1 cellular context compared by ENCODE assay signal in the genomic region with DNA sequence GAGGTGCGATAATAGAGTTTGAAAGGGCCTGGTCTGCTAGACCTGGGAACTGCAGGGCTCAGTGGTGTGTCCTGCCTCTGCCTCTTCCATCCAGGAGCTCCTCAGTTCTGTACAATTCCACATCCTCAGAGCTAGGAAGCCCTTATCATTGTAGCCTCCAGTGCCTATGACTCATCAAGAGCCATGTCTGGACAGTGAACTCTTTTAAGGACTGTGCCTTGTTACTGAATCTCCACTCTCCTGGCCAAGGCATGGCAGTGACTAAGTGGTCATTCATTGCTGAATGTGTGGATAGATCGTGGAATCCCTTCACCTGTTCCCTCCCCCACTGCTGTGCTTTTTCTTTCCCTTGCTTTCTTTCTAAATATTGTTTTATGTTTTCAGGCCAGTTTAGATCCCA.
A peak's percentile ranks its signal among the peaks of the same experiment; 100 is the strongest.
TF ChIP-seq lines count a peak whose summit lies in the region.

No MANE protein-coding gene starts in this region.

TF ChIP-seq in K562, 482 proteins besides CTCF, POLR2A, EP300 and RAD21 (continues in another document):
- TF ChIP-seq ZNF75A (CRISPR knock-in tag; IDR thresholded peaks at IDR 0.05): no peak
- no peak for TF ChIP-seq CBX2 (IDR thresholded peaks at IDR 0.05; ENCODE audit: insufficient read depth, low read length, poor library complexity, severe bottlenecking)
- TF ChIP-seq, protein P1, sequence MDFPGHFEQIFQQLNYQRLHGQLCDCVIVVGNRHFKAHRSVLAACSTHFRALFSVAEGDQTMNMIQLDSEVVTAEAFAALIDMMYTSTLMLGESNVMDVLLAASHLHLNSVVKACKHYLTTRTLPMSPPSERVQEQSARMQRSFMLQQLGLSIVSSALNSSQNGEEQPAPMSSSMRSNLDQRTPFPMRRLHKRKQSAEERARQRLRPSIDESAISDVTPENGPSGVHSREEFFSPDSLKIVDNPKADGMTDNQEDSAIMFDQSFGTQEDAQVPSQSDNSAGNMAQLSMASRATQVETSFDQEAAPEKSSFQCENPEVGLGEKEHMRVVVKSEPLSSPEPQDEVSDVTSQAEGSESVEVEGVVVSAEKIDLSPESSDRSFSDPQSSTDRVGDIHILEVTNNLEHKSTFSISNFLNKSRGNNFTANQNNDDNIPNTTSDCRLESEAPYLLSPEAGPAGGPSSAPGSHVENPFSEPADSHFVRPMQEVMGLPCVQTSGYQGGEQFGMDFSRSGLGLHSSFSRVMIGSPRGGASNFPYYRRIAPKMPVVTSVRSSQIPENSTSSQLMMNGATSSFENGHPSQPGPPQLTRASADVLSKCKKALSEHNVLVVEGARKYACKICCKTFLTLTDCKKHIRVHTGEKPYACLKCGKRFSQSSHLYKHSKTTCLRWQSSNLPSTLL (IDR thresholded peaks at IDR 0.05): no peak
- TF ChIP-seq, protein P2, sequence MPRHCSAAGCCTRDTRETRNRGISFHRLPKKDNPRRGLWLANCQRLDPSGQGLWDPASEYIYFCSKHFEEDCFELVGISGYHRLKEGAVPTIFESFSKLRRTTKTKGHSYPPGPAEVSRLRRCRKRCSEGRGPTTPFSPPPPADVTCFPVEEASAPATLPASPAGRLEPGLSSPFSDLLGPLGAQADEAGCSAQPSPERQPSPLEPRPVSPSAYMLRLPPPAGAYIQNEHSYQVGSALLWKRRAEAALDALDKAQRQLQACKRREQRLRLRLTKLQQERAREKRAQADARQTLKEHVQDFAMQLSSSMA (CRISPR knock-in tag; IDR thresholded peaks at IDR 0.05): no peak
- TF ChIP-seq ZNF707 (CRISPR knock-in tag; conservative IDR thresholded peaks at IDR 0.05): no peak
- no peak for TF ChIP-seq ZBTB1 (CRISPR knock-in tag; IDR thresholded peaks at IDR 0.05; ENCODE audit: borderline replicate concordance, low read depth)
- no peak for TF ChIP-seq ZSCAN32 (CRISPR knock-in tag; IDR thresholded peaks at IDR 0.05)
- no peak for TF ChIP-seq GABPA (tag; conservative IDR thresholded peaks at IDR 0.05; ENCODE audit: low read depth)
- peak; percentile 96 for TF ChIP-seq JUND (IDR thresholded peaks at IDR 0.05; ENCODE audit: borderline replicate concordance, low read depth, low read length)
- peak; percentile 96 for TF ChIP-seq JUND (tag; IDR thresholded peaks at IDR 0.05; ENCODE audit: borderline replicate concordance, low read depth, low read length)
- TF ChIP-seq DPF2 (IDR thresholded peaks at IDR 0.05): peak; percentile 56; the same call in 1 of the 2 replicates
- TF ChIP-seq, protein P3, sequence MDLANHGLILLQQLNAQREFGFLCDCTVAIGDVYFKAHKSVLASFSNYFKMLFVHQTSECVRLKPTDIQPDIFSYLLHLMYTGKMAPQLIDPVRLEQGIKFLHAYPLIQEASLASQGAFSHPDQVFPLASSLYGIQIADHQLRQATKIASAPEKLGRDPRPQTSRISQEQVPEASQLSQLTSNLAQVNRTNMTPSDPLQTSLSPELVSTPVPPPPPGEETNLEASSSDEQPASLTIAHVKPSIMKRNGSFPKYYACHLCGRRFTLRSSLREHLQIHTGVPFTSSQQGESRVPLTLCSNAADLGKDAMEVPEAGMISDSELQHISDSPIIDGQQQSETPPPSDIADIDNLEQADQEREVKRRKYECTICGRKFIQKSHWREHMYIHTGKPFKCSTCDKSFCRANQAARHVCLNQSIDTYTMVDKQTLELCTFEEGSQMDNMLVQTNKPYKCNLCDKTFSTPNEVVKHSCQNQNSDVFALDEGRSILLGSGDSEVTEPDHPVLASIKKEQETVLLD (IDR thresholded peaks at IDR 0.05): no peak
- no peak for TF ChIP-seq BCOR (IDR thresholded peaks at IDR 0.05)
- no peak for TF ChIP-seq BRCA1 (IDR thresholded peaks at IDR 0.05)
- TF ChIP-seq BRCA1 (CRISPR knock-in tag; IDR thresholded peaks at IDR 0.05): no peak
- no peak for TF ChIP-seq ZNF408 (CRISPR knock-in tag; IDR thresholded peaks at IDR 0.05; ENCODE audit: low read depth)
- TF ChIP-seq NCOA6 (IDR thresholded peaks at IDR 0.05): no peak
- TF ChIP-seq SMARCA4 (IDR thresholded peaks at IDR 0.05): peak; percentile 62; the same call in 1 of the 2 replicates
- TF ChIP-seq ZNF224 (CRISPR knock-in tag; IDR thresholded peaks at IDR 0.05): no peak
- 0 out of 2 replicates have a peak, but pooled peaks have one; percentile 11 for TF ChIP-seq CREM (IDR thresholded peaks at IDR 0.05; ENCODE audit: low read depth)
- TF ChIP-seq, protein P4, sequence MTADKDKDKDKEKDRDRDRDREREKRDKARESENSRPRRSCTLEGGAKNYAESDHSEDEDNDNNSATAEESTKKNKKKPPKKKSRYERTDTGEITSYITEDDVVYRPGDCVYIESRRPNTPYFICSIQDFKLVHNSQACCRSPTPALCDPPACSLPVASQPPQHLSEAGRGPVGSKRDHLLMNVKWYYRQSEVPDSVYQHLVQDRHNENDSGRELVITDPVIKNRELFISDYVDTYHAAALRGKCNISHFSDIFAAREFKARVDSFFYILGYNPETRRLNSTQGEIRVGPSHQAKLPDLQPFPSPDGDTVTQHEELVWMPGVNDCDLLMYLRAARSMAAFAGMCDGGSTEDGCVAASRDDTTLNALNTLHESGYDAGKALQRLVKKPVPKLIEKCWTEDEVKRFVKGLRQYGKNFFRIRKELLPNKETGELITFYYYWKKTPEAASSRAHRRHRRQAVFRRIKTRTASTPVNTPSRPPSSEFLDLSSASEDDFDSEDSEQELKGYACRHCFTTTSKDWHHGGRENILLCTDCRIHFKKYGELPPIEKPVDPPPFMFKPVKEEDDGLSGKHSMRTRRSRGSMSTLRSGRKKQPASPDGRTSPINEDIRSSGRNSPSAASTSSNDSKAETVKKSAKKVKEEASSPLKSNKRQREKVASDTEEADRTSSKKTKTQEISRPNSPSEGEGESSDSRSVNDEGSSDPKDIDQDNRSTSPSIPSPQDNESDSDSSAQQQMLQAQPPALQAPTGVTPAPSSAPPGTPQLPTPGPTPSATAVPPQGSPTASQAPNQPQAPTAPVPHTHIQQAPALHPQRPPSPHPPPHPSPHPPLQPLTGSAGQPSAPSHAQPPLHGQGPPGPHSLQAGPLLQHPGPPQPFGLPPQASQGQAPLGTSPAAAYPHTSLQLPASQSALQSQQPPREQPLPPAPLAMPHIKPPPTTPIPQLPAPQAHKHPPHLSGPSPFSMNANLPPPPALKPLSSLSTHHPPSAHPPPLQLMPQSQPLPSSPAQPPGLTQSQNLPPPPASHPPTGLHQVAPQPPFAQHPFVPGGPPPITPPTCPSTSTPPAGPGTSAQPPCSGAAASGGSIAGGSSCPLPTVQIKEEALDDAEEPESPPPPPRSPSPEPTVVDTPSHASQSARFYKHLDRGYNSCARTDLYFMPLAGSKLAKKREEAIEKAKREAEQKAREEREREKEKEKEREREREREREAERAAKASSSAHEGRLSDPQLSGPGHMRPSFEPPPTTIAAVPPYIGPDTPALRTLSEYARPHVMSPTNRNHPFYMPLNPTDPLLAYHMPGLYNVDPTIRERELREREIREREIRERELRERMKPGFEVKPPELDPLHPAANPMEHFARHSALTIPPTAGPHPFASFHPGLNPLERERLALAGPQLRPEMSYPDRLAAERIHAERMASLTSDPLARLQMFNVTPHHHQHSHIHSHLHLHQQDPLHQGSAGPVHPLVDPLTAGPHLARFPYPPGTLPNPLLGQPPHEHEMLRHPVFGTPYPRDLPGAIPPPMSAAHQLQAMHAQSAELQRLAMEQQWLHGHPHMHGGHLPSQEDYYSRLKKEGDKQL (CRISPR knock-in tag; IDR thresholded peaks at IDR 0.05; ENCODE audit: borderline replicate concordance): 0 out of 2 replicates have a peak, but pooled peaks have one; percentile 41
- no peak for TF ChIP-seq KAT2B (IDR thresholded peaks at IDR 0.05; ENCODE audit: low read depth, low read length)
- no peak for TF ChIP-seq ZNF165 (CRISPR knock-in tag; IDR thresholded peaks at IDR 0.05; ENCODE audit: borderline replicate concordance)
- TF ChIP-seq, protein P5, sequence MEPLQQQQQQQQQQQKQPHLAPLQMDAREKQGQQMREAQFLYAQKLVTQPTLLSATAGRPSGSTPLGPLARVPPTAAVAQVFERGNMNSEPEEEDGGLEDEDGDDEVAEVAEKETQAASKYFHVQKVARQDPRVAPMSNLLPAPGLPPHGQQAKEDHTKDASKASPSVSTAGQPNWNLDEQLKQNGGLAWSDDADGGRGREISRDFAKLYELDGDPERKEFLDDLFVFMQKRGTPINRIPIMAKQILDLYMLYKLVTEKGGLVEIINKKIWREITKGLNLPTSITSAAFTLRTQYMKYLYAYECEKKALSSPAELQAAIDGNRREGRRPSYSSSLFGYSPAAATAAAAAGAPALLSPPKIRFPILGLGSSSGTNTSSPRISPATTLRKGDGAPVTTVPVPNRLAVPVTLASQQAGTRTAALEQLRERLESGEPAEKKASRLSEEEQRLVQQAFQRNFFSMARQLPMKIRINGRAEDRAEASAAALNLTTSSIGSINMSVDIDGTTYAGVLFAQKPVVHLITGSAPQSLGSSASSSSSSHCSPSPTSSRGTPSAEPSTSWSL (CRISPR knock-in tag; IDR thresholded peaks at IDR 0.05; ENCODE audit: borderline replicate concordance): no peak
- TF ChIP-seq SPI1 (IDR thresholded peaks at IDR 0.05; ENCODE audit: borderline replicate concordance, low read depth, low read length): no peak
- 0 out of 2 replicates have a peak, but pooled peaks have one; percentile 24 for TF ChIP-seq LCOR (CRISPR knock-in tag; IDR thresholded peaks at IDR 0.05)
- no peak for TF ChIP-seq SMAD3 (CRISPR knock-in tag; conservative IDR thresholded peaks at IDR 0.05)
- TF ChIP-seq, protein P6, sequence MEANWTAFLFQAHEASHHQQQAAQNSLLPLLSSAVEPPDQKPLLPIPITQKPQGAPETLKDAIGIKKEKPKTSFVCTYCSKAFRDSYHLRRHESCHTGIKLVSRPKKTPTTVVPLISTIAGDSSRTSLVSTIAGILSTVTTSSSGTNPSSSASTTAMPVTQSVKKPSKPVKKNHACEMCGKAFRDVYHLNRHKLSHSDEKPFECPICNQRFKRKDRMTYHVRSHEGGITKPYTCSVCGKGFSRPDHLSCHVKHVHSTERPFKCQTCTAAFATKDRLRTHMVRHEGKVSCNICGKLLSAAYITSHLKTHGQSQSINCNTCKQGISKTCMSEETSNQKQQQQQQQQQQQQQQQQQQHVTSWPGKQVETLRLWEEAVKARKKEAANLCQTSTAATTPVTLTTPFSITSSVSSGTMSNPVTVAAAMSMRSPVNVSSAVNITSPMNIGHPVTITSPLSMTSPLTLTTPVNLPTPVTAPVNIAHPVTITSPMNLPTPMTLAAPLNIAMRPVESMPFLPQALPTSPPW (CRISPR knock-in tag; IDR thresholded peaks at IDR 0.05): no peak
- no peak for TF ChIP-seq STAT5B (CRISPR knock-in tag; IDR thresholded peaks at IDR 0.05)
- TF ChIP-seq, protein P7, sequence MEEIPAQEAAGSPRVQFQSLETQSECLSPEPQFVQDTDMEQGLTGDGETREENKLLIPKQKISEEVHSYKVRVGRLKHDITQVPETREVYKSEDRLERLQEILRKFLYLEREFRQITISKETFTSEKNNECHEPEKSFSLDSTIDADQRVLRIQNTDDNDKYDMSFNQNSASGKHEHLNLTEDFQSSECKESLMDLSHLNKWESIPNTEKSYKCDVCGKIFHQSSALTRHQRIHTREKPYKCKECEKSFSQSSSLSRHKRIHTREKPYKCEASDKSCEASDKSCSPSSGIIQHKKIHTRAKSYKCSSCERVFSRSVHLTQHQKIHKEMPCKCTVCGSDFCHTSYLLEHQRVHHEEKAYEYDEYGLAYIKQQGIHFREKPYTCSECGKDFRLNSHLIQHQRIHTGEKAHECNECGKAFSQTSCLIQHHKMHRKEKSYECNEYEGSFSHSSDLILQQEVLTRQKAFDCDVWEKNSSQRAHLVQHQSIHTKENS (CRISPR knock-in tag; IDR thresholded peaks at IDR 0.05): no peak
- TF ChIP-seq, protein P8, sequence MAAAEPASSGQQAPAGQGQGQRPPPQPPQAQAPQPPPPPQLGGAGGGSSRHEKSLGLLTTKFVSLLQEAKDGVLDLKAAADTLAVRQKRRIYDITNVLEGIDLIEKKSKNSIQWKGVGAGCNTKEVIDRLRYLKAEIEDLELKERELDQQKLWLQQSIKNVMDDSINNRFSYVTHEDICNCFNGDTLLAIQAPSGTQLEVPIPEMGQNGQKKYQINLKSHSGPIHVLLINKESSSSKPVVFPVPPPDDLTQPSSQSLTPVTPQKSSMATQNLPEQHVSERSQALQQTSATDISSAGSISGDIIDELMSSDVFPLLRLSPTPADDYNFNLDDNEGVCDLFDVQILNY (CRISPR knock-in tag; IDR thresholded peaks at IDR 0.05): no peak
- TF ChIP-seq CBFA2T3 (IDR thresholded peaks at IDR 0.05): peak; percentile 73
- TF ChIP-seq, protein P9, sequence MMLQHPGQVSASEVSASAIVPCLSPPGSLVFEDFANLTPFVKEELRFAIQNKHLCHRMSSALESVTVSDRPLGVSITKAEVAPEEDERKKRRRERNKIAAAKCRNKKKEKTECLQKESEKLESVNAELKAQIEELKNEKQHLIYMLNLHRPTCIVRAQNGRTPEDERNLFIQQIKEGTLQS (IDR thresholded peaks at IDR 0.05): peak; percentile 91
- TF ChIP-seq, protein P9 (CRISPR knock-in tag; conservative IDR thresholded peaks at IDR 0.05): peak; percentile 59; the same call in 1 of the 2 replicates
- TF ChIP-seq ZNF77 (CRISPR knock-in tag; IDR thresholded peaks at IDR 0.05): no peak
- no peak for TF ChIP-seq SIX5 (IDR thresholded peaks at IDR 0.05; ENCODE audit: borderline replicate concordance in 1 of 2, insufficient read depth in 1 of 2, low read depth in 1 of 2, low read length in 2 of 2)
- TF ChIP-seq ZNF316 (IDR thresholded peaks at IDR 0.05): 0 out of 2 replicates have a peak, but pooled peaks have one; percentile 1
- no peak for TF ChIP-seq POLR3A (IDR thresholded peaks at IDR 0.05; ENCODE audit: borderline replicate concordance, extremely low read depth, insufficient read depth, insufficient read length)
- TF ChIP-seq ZNF3 (CRISPR knock-in tag; IDR thresholded peaks at IDR 0.05): no peak
- no peak for TF ChIP-seq TFAM (CRISPR knock-in tag; conservative IDR thresholded peaks at IDR 0.05)
- TF ChIP-seq SMAD4 (CRISPR knock-in tag; conservative IDR thresholded peaks at IDR 0.05): 0 out of 2 replicates have a peak, but pooled peaks have one; percentile 29
- peak; percentile 37 for TF ChIP-seq NFE2 (IDR thresholded peaks at IDR 0.05; ENCODE audit: low read depth)
- TF ChIP-seq, protein P10, sequence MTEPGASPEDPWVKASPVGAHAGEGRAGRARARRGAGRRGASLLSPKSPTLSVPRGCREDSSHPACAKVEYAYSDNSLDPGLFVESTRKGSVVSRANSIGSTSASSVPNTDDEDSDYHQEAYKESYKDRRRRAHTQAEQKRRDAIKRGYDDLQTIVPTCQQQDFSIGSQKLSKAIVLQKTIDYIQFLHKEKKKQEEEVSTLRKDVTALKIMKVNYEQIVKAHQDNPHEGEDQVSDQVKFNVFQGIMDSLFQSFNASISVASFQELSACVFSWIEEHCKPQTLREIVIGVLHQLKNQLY (CRISPR knock-in tag; conservative IDR thresholded peaks at IDR 0.05): no peak
- 0 out of 2 replicates have a peak, but pooled peaks have one; percentile 62 for TF ChIP-seq EHMT2 (IDR thresholded peaks at IDR 0.05)
